18 cellular contexts compared by ENCODE assay signal in genomic region chr3:106185949-106186348, GRCh38.
A peak's percentile ranks its signal among the peaks of the same experiment; 100 is the strongest.
DNase-seq lines count a peak whose midpoint lies in the region; ATAC-seq lines count a peak whose summit lies in the region.
"Had no signal": no experiment of that assay in that cellular context is flagged by ENCODE, and none has a peak within 500 bp of the region (broad histone marks: within the 10 kb centered on the region; RNA-seq: fewer than 3 reads in every experiment).

No MANE protein-coding gene starts in this region.

- POLR2A ChIA-PET in activated naive CD8-positive, alpha-beta T cell treated with anti-CD3 and anti-CD28 coated beads, Interleukin-2, amount 10 ng/mL, durations not matched to agents 7 days and 5 days (lab: Charles Lee): interaction anchor here (2.3 to 2.4 kb wide), 2 partner anchors 20 to 317 kb away, joined by 9 read pairs; partner anchors contain the start of gene CBLB

- peak; percentile 48 to 71 for ATAC-seq in activated naive CD4-positive, alpha-beta T cell treated with anti-CD3 and anti-CD28 coated beads, Interleukin-2, amount 50 U/mL, for 72 hours
- peak; percentile 25 for ATAC-seq in activated naive CD8-positive, alpha-beta T cell treated with anti-CD3 and anti-CD28 coated beads, Interleukin-2, amount 10 ng/mL, durations not matched to agents 7 days and 5 days (ENCODE audit: low read depth)
- ATAC-seq in GM21529 (IDR thresholded peaks at IDR 0.05; ENCODE audit: unreplicated experiment): no peak

- peaks cover 16% of the 10 kb centered on the region for H3K36me3 Mint-ChIP-seq in T-helper 2 cell treated with Interferon-gamma antibody and Interleukin-4, amounts not matched to agents 5 μg/mL and 100 μg/mL, for 36 hours (ENCODE audit: low read depth)
- no peaks in the 10 kb centered on the region for H3K36me3 Mint-ChIP-seq in activated naive CD4-positive, alpha-beta T cell treated with anti-CD3 and anti-CD28 coated beads, Interleukin-2, amount 50 U/mL, for 72 hours
- peaks cover 48% of the 10 kb centered on the region for H3K36me3 Mint-ChIP-seq in activated naive CD8-positive, alpha-beta T cell treated with anti-CD3 and anti-CD28 coated beads, Interleukin-2, amount 10 ng/mL, durations not matched to agents 7 days and 5 days
- H3K36me3 Mint-ChIP-seq: CD4-positive, CD25-positive, alpha-beta regulatory T cell had no signal

- peak; percentile 29 for DNase-seq in T-helper 2 cell treated with Interferon-gamma antibody and Interleukin-4, amounts not matched to agents 5 μg/mL and 100 μg/mL, for 36 hours (ENCODE audit: low spot score)
- DNase-seq in T-helper 2 cell (no peak), T-helper 9 cell (no peak), anterior cingulate cortex (lab: John Stamatoyannopoulos, UW) (no peak)
- no peak for DNase-seq in activated naive CD4-positive, alpha-beta T cell treated with anti-CD3 and anti-CD28 coated beads, Interleukin-2, amount 50 U/mL, for 72 hours (ENCODE audit: low spot score in 2 of 2)
- DNase-seq in activated naive CD4-positive, alpha-beta T cell treated with anti-CD3 and anti-CD28 coated beads, Interleukin-2, amount 50 U/mL, for 16 hours: no peak
- no peak for DNase-seq in activated naive CD8-positive, alpha-beta T cell treated with anti-CD3 and anti-CD28 coated beads, Interleukin-2, amount 10 ng/mL, durations not matched to agents 7 days and 5 days
- DNase-seq: CD4-positive, CD25-positive, alpha-beta regulatory T cell; EL; IMR-90; Kasumi-1; NCI-H1105 treated with DMSO at 0.1 percent for 48 hours; NCI-H1694 treated with DMSO at 0.1 percent for 48 hours; NCI-H2107; NCI-H2227 treated with DMSO at 0.1 percent for 48 hours; NCI-H524 had no signal

- H3K4me3 Mint-ChIP-seq in T-helper 2 cell treated with Interferon-gamma antibody and Interleukin-4, amounts not matched to agents 5 μg/mL and 100 μg/mL, for 36 hours: peak overlapping the region; percentile 46
- H3K4me3 Mint-ChIP-seq in activated naive CD8-positive, alpha-beta T cell treated with anti-CD3 and anti-CD28 coated beads, Interleukin-2, amount 10 ng/mL, durations not matched to agents 7 days and 5 days: peak overlapping the region; percentile 54
- H3K4me3 Mint-ChIP-seq: B cell had no signal

- H3K4me1 Mint-ChIP-seq in T-helper 2 cell treated with Interferon-gamma antibody and Interleukin-4, amounts not matched to agents 5 μg/mL and 100 μg/mL, for 36 hours (ENCODE audit: low read depth): peaks cover 41% of the 10 kb centered on the region
- peaks cover 40% of the 10 kb centered on the region for H3K4me1 Mint-ChIP-seq in activated naive CD8-positive, alpha-beta T cell treated with anti-CD3 and anti-CD28 coated beads, Interleukin-2, amount 10 ng/mL, durations not matched to agents 7 days and 5 days

- H3K27me3 Mint-ChIP-seq in T-helper 2 cell treated with Interferon-gamma antibody and Interleukin-4, amounts not matched to agents 5 μg/mL and 100 μg/mL, for 36 hours (ENCODE audit: low read depth): peaks cover 3% of the 10 kb centered on the region
- H3K27me3 Mint-ChIP-seq in activated naive CD8-positive, alpha-beta T cell treated with anti-CD3 and anti-CD28 coated beads, Interleukin-2, amount 10 ng/mL, durations not matched to agents 7 days and 5 days: no peaks in the 10 kb centered on the region
- H3K27me3 Mint-ChIP-seq: B cell; CD4-positive, CD25-positive, alpha-beta regulatory T cell had no signal

- peaks cover 7% of the 10 kb centered on the region for H3K9me3 Mint-ChIP-seq in T-helper 2 cell treated with Interferon-gamma antibody and Interleukin-4, amounts not matched to agents 5 μg/mL and 100 μg/mL, for 36 hours
- no peaks in the 10 kb centered on the region for H3K9me3 Mint-ChIP-seq in activated naive CD4-positive, alpha-beta T cell treated with anti-CD3 and anti-CD28 coated beads, Interleukin-2, amount 50 U/mL, for 72 hours
- H3K9me3 Mint-ChIP-seq in activated naive CD8-positive, alpha-beta T cell treated with anti-CD3 and anti-CD28 coated beads, Interleukin-2, amount 10 ng/mL, durations not matched to agents 7 days and 5 days: peaks cover 8% of the 10 kb centered on the region

- H3K27ac Mint-ChIP-seq in T-helper 2 cell treated with Interferon-gamma antibody and Interleukin-4, amounts not matched to agents 5 μg/mL and 100 μg/mL, for 36 hours: no peak overlapping the region
- H3K27ac Mint-ChIP-seq in activated naive CD4-positive, alpha-beta T cell treated with anti-CD3 and anti-CD28 coated beads, Interleukin-2, amount 50 U/mL, for 72 hours: peak overlapping the region in 1 of 2 donors; percentile 73
- peak overlapping the region; percentile 85 for H3K27ac Mint-ChIP-seq in activated naive CD8-positive, alpha-beta T cell treated with anti-CD3 and anti-CD28 coated beads, Interleukin-2, amount 10 ng/mL, durations not matched to agents 7 days and 5 days
- H3K27ac Mint-ChIP-seq: B cell had no signal
